Comparison of ENCODE assay signal across 13 cellular contexts in genomic region chr9:93357649-93358048, GRCh38.
A peak's percentile ranks its signal among the peaks of the same experiment; 100 is the strongest.
DNase-seq lines count a peak whose midpoint lies in the region; ATAC-seq and TF ChIP-seq lines count a peak whose summit lies in the region.
"Had no signal": no experiment of that assay in that cellular context is flagged by ENCODE, and none has a peak within 500 bp of the region (broad histone marks: within the 10 kb centered on the region; RNA-seq: fewer than 3 reads in every experiment).

No MANE protein-coding gene starts in this region.

- H3K18ac ChIP-seq in neuronal stem cell (ENCODE audit: low read length), result no peak overlapping the region

- H3K23ac ChIP-seq in neuronal stem cell (ENCODE audit: low read depth, low read length, poor library complexity), result no peak overlapping the region

- H3K14ac ChIP-seq in neuronal stem cell (ENCODE audit: low read length), result no peak overlapping the region

- no peak overlapping the region for H2BK5ac ChIP-seq in neuronal stem cell (ENCODE audit: low read length)

- H3K9me3 ChIP-seq in upper lobe of left lung, result peaks cover 0 to 7% (median 4%) of the 10 kb centered on the region in 4 donors
- peaks cover 0 to 3% of the 10 kb centered on the region in 2 donors for H3K9me3 ChIP-seq in neuronal stem cell (replicated peaks in 1 of 2; ENCODE audit: control insufficient read depth in 2 of 2, insufficient read depth in 1 of 2, low read depth in 1 of 2, low read length in 2 of 2)

- no peak overlapping the region for H4K91ac ChIP-seq in neuronal stem cell (ENCODE audit: low read depth, low read length, poor library complexity)

- no peak overlapping the region for H3K27ac ChIP-seq in upper lobe of left lung
- H3K27ac ChIP-seq in neuronal stem cell (replicated peaks; ENCODE audit: low read length), result no peak overlapping the region

- no peak overlapping the region for H2BK12ac ChIP-seq in neuronal stem cell (ENCODE audit: low read length)

- no peak overlapping the region for H2BK15ac ChIP-seq in neuronal stem cell (ENCODE audit: low read length)

- H3K4ac ChIP-seq in neuronal stem cell (ENCODE audit: low read length), result no peak overlapping the region

- no peaks in the 10 kb centered on the region for H3K27me3 Mint-ChIP-seq in activated T-cell treated with anti-CD3 and anti-CD28 coated beads, Interleukin-2, amount 50 U/mL, for 4 hours (ENCODE audit: low read depth)
- no peaks in the 10 kb centered on the region for H3K27me3 Mint-ChIP-seq in T-helper 1 cell treated with Interleukin-12 subunit alpha and Interleukin-12 subunit beta and Interleukin-4 antibody, amounts not matched to agents 30 μg/mL and 1 μg/mL, for 36 hours (ENCODE audit: low read depth)
- no peaks in the 10 kb centered on the region for H3K27me3 Mint-ChIP-seq in stimulated activated memory B cell treated with anti-CD40 and anti-IgM and Interleukin-4, amounts not matched to agents 10 μg/mL and 1 μg/mL and 100 μg/mL, for 72 hours

- no peak overlapping the region for H3K4me3 Mint-ChIP-seq in activated T-cell treated with anti-CD3 and anti-CD28 coated beads, Interleukin-2, amount 50 U/mL, for 4 hours
- H3K4me3 Mint-ChIP-seq in T-helper 1 cell treated with Interleukin-12 subunit alpha and Interleukin-12 subunit beta and Interleukin-4 antibody, amounts not matched to agents 30 μg/mL and 1 μg/mL, for 36 hours, result no peak overlapping the region
- H3K4me3 Mint-ChIP-seq in stimulated activated memory B cell treated with anti-CD40 and anti-IgM and Interleukin-4, amounts not matched to agents 10 μg/mL and 1 μg/mL and 100 μg/mL, for 72 hours, result no peak overlapping the region

- no peak overlapping the region for H4K8ac ChIP-seq in neuronal stem cell (ENCODE audit: low read depth, low read length)

- no peak for TF ChIP-seq CTCF in upper lobe of left lung (IDR thresholded peaks at IDR 0.05)

- H3K4me1 ChIP-seq in upper lobe of left lung (no peaks in the 10 kb centered on the region), neuronal stem cell (ENCODE audit: control insufficient read depth in 2 of 2, insufficient read depth in 1 of 2, low read depth in 1 of 2, low read length in 2 of 2) (no peaks in the 10 kb centered on the region)

- TF ChIP-seq POLR2A in upper lobe of left lung (IDR thresholded peaks at IDR 0.05), result no peak

- H2AK5ac ChIP-seq in neuronal stem cell (ENCODE audit: low read depth, low read length), result no peak overlapping the region

- 71 to 77% methylated on average over 5 of the region's 5 CpGs for WGBS in upper lobe of left lung, 2 donors
- no CpG with 5 or more reads among the region's 5 CpGs for WGBS in neuronal stem cell (ENCODE audit: extremely low coverage in 2 of 2, insufficient read length in 2 of 2, insufficient replicate concordance in 1 of 2), 2 donors

- peaks cover 3% of the 10 kb centered on the region for H3K4me1 Mint-ChIP-seq in activated T-cell treated with anti-CD3 and anti-CD28 coated beads, Interleukin-2, amount 50 U/mL, for 4 hours (ENCODE audit: low read depth)
- H3K4me1 Mint-ChIP-seq in T-helper 1 cell treated with Interleukin-12 subunit alpha and Interleukin-12 subunit beta and Interleukin-4 antibody, amounts not matched to agents 30 μg/mL and 1 μg/mL, for 36 hours (ENCODE audit: low read depth), result peaks cover 8% of the 10 kb centered on the region
- peaks cover 12% of the 10 kb centered on the region for H3K4me1 Mint-ChIP-seq in stimulated activated memory B cell treated with anti-CD40 and anti-IgM and Interleukin-4, amounts not matched to agents 10 μg/mL and 1 μg/mL and 100 μg/mL, for 72 hours

- no peaks in the 10 kb centered on the region for H3K9me3 Mint-ChIP-seq in activated T-cell treated with anti-CD3 and anti-CD28 coated beads, Interleukin-2, amount 50 U/mL, for 4 hours
- peaks cover 16% of the 10 kb centered on the region for H3K9me3 Mint-ChIP-seq in T-helper 1 cell treated with Interleukin-12 subunit alpha and Interleukin-12 subunit beta and Interleukin-4 antibody, amounts not matched to agents 30 μg/mL and 1 μg/mL, for 36 hours
- H3K9me3 Mint-ChIP-seq in stimulated activated memory B cell treated with anti-CD40 and anti-IgM and Interleukin-4, amounts not matched to agents 10 μg/mL and 1 μg/mL and 100 μg/mL, for 72 hours, result no peaks in the 10 kb centered on the region

- H3K4me2 ChIP-seq in neuronal stem cell (ENCODE audit: insufficient read depth, low read length, poor library complexity, severe bottlenecking), result no peak overlapping the region

- DNase-seq in activated T-cell treated with anti-CD3 and anti-CD28 coated beads, Interleukin-2, amount 50 U/mL, for 4 hours, result no peak
- no peak for DNase-seq in activated T-cell treated with anti-CD3 and anti-CD28 coated beads, Interleukin-2, amount 50 U/mL, for 48 hours
- DNase-seq in DMS53 (lab: John Stamatoyannopoulos, UW) (no peak), upper lobe of left lung (no peak), neuronal stem cell (ENCODE audit: low spot score) (no peak)
- DNase-seq: amygdala, IMR-90, midbrain, NCI-H146 had no signal

- ATAC-seq in activated T-cell treated with anti-CD3 and anti-CD28 coated beads, Interleukin-2, amount 50 U/mL, for 4 hours, result peak; percentile 90
- peak; percentile 61 for ATAC-seq in HG03159 (IDR thresholded peaks at IDR 0.05; ENCODE audit: unreplicated experiment)
- ATAC-seq in stimulated activated memory B cell treated with anti-CD40 and anti-IgM and Interleukin-4, amounts not matched to agents 10 μg/mL and 1 μg/mL and 100 μg/mL, for 72 hours, result peak; percentile 86
- no peak for ATAC-seq in upper lobe of left lung (ENCODE audit: low FRiP score in 2 of 2)
- ATAC-seq: esophagus mucosa had no signal

- no peak overlapping the region for H2AFZ ChIP-seq in neuronal stem cell (ENCODE audit: low read length)

- TF ChIP-seq EP300 in upper lobe of left lung (IDR thresholded peaks at IDR 0.05), result no peak

- no peaks in the 10 kb centered on the region for H3K79me1 ChIP-seq in neuronal stem cell (ENCODE audit: low read depth, low read length)

- H2BK120ac ChIP-seq in neuronal stem cell (ENCODE audit: low read depth, low read length), result no peak overlapping the region

- H3K36me3 ChIP-seq in upper lobe of left lung (no peaks in the 10 kb centered on the region), neuronal stem cell (replicated peaks in 1 of 2; ENCODE audit: control insufficient read depth in 2 of 2, insufficient read depth in 2 of 2, low read length in 2 of 2) (no peaks in the 10 kb centered on the region)

- no peak overlapping the region for H3K9ac ChIP-seq in neuronal stem cell (ENCODE audit: low read depth, low read length, poor library complexity)

- no peaks in the 10 kb centered on the region for H3K36me3 Mint-ChIP-seq in activated T-cell treated with anti-CD3 and anti-CD28 coated beads, Interleukin-2, amount 50 U/mL, for 4 hours (ENCODE audit: insufficient read depth)
- no peaks in the 10 kb centered on the region for H3K36me3 Mint-ChIP-seq in T-helper 1 cell treated with Interleukin-12 subunit alpha and Interleukin-12 subunit beta and Interleukin-4 antibody, amounts not matched to agents 30 μg/mL and 1 μg/mL, for 36 hours (ENCODE audit: low read depth)
- no peaks in the 10 kb centered on the region for H3K36me3 Mint-ChIP-seq in stimulated activated memory B cell treated with anti-CD40 and anti-IgM and Interleukin-4, amounts not matched to agents 10 μg/mL and 1 μg/mL and 100 μg/mL, for 72 hours

- H3K4me3 ChIP-seq in upper lobe of left lung (no peak overlapping the region), neuronal stem cell (ENCODE audit: low read length in 2 of 2) (no peak overlapping the region)

- H3K27ac Mint-ChIP-seq in T-helper 1 cell treated with Interleukin-12 subunit alpha and Interleukin-12 subunit beta and Interleukin-4 antibody, amounts not matched to agents 30 μg/mL and 1 μg/mL, for 36 hours, result peak overlapping the region; percentile 59
- H3K27ac Mint-ChIP-seq in stimulated activated memory B cell treated with anti-CD40 and anti-IgM and Interleukin-4, amounts not matched to agents 10 μg/mL and 1 μg/mL and 100 μg/mL, for 72 hours, result peak overlapping the region; percentile 54

- H3K27me3 ChIP-seq in upper lobe of left lung (no peaks in the 10 kb centered on the region), neuronal stem cell (ENCODE audit: control insufficient read depth in 3 of 3, insufficient read depth in 3 of 3, low read depth in 1 of 3, low read length in 3 of 3) (peaks cover 0 to 10% (median 0%) of the 10 kb centered on the region in 3 experiments)

Comparison
In these comparisons a context has a peak if more than half of its experiments do, and no peak if none do; other contexts are left out.
1. ATAC-seq: peak in activated T-cell treated with anti-CD3 and anti-CD28 coated beads, Interleukin-2, amount 50 U/mL, for 4 hours (2 of 2), HG03159 (single experiment) and stimulated activated memory B cell treated with anti-CD40 and anti-IgM and Interleukin-4, amounts not matched to agents 10 μg/mL and 1 μg/mL and 100 μg/mL, for 72 hours (single experiment); none in upper lobe of left lung (0 of 2).